1 cellular context compared by ENCODE assay signal in the genomic region with DNA sequence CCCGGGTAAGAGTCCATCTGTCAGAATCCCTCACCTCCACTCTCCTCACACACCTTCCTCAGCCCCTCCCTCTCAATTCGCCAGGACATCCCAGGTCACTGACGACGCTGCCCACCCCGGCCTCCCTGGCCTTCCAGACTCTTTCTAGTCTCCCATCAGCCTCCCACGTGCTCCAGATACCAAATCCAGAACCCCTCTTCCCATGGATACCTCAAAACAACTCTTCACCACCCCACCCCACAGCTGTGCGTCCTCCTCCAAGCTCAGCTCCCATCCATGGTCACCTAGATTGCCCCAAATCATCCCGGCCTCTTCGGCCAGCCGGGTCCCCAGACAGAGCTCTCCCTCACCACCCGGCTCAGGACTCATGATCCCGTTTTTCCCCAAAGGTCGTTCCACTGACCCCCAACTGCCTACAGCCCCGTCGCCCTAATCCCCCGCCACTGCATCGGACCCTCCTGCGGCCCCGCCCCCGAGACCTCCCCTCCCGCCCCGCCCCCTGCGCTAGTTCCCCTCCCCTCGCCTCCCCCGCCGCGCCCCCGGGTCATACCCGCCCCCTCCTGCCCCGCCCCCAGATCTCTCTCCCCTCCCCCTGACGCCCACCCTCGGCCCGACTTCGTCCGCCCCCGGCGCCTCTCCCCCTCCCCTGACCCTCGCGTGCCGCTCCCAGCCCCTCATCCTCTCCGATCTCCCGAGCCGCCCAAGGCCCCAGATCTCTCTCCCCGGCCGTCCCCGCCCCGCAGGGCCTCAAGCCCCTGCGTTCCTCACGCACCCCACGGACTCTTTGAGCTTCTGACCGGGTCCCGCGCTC.
TF ChIP-seq lines count a peak whose summit lies in the region.

No MANE protein-coding gene starts in this region.

TF ChIP-seq in HepG2, 621 proteins besides CTCF, POLR2A, EP300 and RAD21 (continued from another document and continues in another):
- TF ChIP-seq, protein P1, sequence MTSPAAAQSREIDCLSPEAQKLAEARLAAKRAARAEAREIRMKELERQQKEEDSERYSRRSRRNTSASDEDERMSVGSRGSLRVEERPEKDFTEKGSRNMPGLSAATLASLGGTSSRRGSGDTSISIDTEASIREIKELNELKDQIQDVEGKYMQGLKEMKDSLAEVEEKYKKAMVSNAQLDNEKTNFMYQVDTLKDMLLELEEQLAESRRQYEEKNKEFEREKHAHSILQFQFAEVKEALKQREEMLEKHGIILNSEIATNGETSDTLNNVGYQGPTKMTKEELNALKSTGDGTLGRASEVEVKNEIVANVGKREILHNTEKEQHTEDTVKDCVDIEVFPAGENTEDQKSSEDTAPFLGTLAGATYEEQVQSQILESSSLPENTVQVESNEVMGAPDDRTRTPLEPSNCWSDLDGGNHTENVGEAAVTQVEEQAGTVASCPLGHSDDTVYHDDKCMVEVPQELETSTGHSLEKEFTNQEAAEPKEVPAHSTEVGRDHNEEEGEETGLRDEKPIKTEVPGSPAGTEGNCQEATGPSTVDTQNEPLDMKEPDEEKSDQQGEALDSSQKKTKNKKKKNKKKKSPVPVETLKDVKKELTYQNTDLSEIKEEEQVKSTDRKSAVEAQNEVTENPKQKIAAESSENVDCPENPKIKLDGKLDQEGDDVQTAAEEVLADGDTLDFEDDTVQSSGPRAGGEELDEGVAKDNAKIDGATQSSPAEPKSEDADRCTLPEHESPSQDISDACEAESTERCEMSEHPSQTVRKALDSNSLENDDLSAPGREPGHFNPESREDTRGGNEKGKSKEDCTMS (CRISPR knock-in tag; conservative IDR thresholded peaks at IDR 0.05): no peak
- TF ChIP-seq HNF4G (IDR thresholded peaks at IDR 0.05; ENCODE audit: borderline replicate concordance, low read depth, low read length) (no peak), HNF4G (CRISPR knock-in tag; IDR thresholded peaks at IDR 0.05; ENCODE audit: borderline replicate concordance, low read depth) (no peak), ZNF546 (CRISPR knock-in tag; conservative IDR thresholded peaks at IDR 0.05) (no peak), ZNF350 (CRISPR knock-in tag; IDR thresholded peaks at IDR 0.05; ENCODE audit: borderline replicate concordance, low read depth) (no peak), BRCA1 (CRISPR knock-in tag; IDR thresholded peaks at IDR 0.05) (no peak), PHF8 (CRISPR knock-in tag; IDR thresholded peaks at IDR 0.05) (peak; percentile 66), ZNF460 (CRISPR knock-in tag; IDR thresholded peaks at IDR 0.05; ENCODE audit: borderline replicate concordance) (no peak), KMT2B (CRISPR knock-in tag; IDR thresholded peaks at IDR 0.05) (0 out of 2 replicates have a peak, but pooled peaks have one; percentile 7), ZNF660 (CRISPR knock-in tag; IDR thresholded peaks at IDR 0.05; ENCODE audit: borderline replicate concordance, low read depth) (no peak), ZNF205 (CRISPR knock-in tag; IDR thresholded peaks at IDR 0.05) (no peak), PRMT3 (CRISPR knock-in tag; IDR thresholded peaks at IDR 0.05; ENCODE audit: borderline replicate concordance, low read depth) (no peak), HES4 (CRISPR knock-in tag; IDR thresholded peaks at IDR 0.05; ENCODE audit: borderline replicate concordance) (no peak), ZNF883 (CRISPR knock-in tag; IDR thresholded peaks at IDR 0.05; ENCODE audit: not compliant biosample characterization) (no peak), ZNF569 (CRISPR knock-in tag; IDR thresholded peaks at IDR 0.05; ENCODE audit: borderline replicate concordance) (no peak), FLYWCH1 (CRISPR knock-in tag; IDR thresholded peaks at IDR 0.05) (no peak), ZNF484 (CRISPR knock-in tag; IDR thresholded peaks at IDR 0.05; ENCODE audit: borderline replicate concordance, low read depth) (no peak), RFX3 (CRISPR knock-in tag; IDR thresholded peaks at IDR 0.05) (no peak), ZNF607 (CRISPR knock-in tag; IDR thresholded peaks at IDR 0.05; ENCODE audit: borderline replicate concordance) (0 out of 2 replicates have a peak, but pooled peaks have one; percentile 5), HMG20B (CRISPR knock-in tag; conservative IDR thresholded peaks at IDR 0.05) (no peak), ZNF816 (CRISPR knock-in tag; IDR thresholded peaks at IDR 0.05; ENCODE audit: borderline replicate concordance) (no peak), ZSCAN30 (CRISPR knock-in tag; IDR thresholded peaks at IDR 0.05) (no peak), ARNT (IDR thresholded peaks at IDR 0.05) (no peak), ZNF501 (CRISPR knock-in tag; IDR thresholded peaks at IDR 0.05) (no peak; the same call in 1 of the 2 replicates), XRCC5 (optimal IDR thresholded peaks at IDR 0.05; ENCODE audit: low read length) (no peak), ZFYVE20 (CRISPR knock-in tag; IDR thresholded peaks at IDR 0.05; ENCODE audit: borderline replicate concordance, low read depth) (no peak), SMAD9 (CRISPR knock-in tag; IDR thresholded peaks at IDR 0.05) (no peak), ZKSCAN1 (IDR thresholded peaks at IDR 0.05; ENCODE audit: low read length) (no peak), HMG20A (CRISPR knock-in tag; IDR thresholded peaks at IDR 0.05; ENCODE audit: borderline replicate concordance) (no peak), ZSCAN25 (CRISPR knock-in tag; IDR thresholded peaks at IDR 0.05) (0 out of 2 replicates have a peak, but pooled peaks have one; percentile 13), MTA3 (CRISPR knock-in tag; IDR thresholded peaks at IDR 0.05) (no peak), NCOR1 (IDR thresholded peaks at IDR 0.05; ENCODE audit: borderline replicate concordance, low read length) (no peak; the same call in 1 of the 2 replicates), TAF1 (CRISPR knock-in tag; IDR thresholded peaks at IDR 0.05) (no peak), TCF12 (IDR thresholded peaks at IDR 0.05) (no peak), TCF12 (CRISPR knock-in tag; IDR thresholded peaks at IDR 0.05) (no peak), FIP1L1 (IDR thresholded peaks at IDR 0.05; ENCODE audit: borderline replicate concordance, insufficient read depth, low read depth, low read length) (no peak), FOXJ3 (CRISPR knock-in tag; IDR thresholded peaks at IDR 0.05; ENCODE audit: borderline replicate concordance) (no peak), ZNF879 (CRISPR knock-in tag; IDR thresholded peaks at IDR 0.05) (no peak), GATAD1 (CRISPR knock-in tag; IDR thresholded peaks at IDR 0.05) (no peak), ZNF232 (CRISPR knock-in tag; IDR thresholded peaks at IDR 0.05; ENCODE audit: borderline replicate concordance) (no peak), ZFP41 (CRISPR knock-in tag; IDR thresholded peaks at IDR 0.05; ENCODE audit: borderline replicate concordance) (no peak)
- TF ChIP-seq, protein P2, sequence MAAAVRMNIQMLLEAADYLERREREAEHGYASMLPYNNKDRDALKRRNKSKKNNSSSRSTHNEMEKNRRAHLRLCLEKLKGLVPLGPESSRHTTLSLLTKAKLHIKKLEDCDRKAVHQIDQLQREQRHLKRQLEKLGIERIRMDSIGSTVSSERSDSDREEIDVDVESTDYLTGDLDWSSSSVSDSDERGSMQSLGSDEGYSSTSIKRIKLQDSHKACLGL (CRISPR knock-in tag; IDR thresholded peaks at IDR 0.05): no peak
- TF ChIP-seq, protein P3, sequence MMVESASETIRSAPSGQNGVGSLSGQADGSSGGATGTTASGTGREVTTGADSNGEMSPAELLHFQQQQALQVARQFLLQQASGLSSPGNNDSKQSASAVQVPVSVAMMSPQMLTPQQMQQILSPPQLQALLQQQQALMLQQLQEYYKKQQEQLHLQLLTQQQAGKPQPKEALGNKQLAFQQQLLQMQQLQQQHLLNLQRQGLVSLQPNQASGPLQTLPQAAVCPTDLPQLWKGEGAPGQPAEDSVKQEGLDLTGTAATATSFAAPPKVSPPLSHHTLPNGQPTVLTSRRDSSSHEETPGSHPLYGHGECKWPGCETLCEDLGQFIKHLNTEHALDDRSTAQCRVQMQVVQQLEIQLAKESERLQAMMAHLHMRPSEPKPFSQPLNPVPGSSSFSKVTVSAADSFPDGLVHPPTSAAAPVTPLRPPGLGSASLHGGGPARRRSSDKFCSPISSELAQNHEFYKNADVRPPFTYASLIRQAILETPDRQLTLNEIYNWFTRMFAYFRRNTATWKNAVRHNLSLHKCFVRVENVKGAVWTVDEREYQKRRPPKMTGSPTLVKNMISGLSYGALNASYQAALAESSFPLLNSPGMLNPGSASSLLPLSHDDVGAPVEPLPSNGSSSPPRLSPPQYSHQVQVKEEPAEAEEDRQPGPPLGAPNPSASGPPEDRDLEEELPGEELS (CRISPR knock-in tag; IDR thresholded peaks at IDR 0.05): no peak
- TF ChIP-seq, protein P4, sequence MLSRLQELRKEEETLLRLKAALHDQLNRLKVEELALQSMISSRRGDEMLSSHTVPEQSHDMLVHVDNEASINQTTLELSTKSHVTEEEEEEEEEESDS (CRISPR knock-in tag; IDR thresholded peaks at IDR 0.05; ENCODE audit: borderline replicate concordance): no peak
- TF ChIP-seq, protein P5, sequence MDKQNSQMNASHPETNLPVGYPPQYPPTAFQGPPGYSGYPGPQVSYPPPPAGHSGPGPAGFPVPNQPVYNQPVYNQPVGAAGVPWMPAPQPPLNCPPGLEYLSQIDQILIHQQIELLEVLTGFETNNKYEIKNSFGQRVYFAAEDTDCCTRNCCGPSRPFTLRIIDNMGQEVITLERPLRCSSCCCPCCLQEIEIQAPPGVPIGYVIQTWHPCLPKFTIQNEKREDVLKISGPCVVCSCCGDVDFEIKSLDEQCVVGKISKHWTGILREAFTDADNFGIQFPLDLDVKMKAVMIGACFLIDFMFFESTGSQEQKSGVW (CRISPR knock-in tag; IDR thresholded peaks at IDR 0.05; ENCODE audit: borderline replicate concordance): no peak
- TF ChIP-seq, protein P6, sequence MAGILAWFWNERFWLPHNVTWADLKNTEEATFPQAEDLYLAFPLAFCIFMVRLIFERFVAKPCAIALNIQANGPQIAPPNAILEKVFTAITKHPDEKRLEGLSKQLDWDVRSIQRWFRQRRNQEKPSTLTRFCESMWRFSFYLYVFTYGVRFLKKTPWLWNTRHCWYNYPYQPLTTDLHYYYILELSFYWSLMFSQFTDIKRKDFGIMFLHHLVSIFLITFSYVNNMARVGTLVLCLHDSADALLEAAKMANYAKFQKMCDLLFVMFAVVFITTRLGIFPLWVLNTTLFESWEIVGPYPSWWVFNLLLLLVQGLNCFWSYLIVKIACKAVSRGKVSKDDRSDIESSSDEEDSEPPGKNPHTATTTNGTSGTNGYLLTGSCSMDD (CRISPR knock-in tag; IDR thresholded peaks at IDR 0.05): no peak
- TF ChIP-seq, protein P7, sequence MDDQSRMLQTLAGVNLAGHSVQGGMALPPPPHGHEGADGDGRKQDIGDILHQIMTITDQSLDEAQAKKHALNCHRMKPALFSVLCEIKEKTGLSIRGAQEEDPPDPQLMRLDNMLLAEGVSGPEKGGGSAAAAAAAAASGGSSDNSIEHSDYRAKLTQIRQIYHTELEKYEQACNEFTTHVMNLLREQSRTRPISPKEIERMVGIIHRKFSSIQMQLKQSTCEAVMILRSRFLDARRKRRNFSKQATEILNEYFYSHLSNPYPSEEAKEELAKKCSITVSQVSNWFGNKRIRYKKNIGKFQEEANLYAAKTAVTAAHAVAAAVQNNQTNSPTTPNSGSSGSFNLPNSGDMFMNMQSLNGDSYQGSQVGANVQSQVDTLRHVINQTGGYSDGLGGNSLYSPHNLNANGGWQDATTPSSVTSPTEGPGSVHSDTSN (CRISPR knock-in tag; IDR thresholded peaks at IDR 0.05; ENCODE audit: borderline replicate concordance): no peak
- TF ChIP-seq, protein P8, sequence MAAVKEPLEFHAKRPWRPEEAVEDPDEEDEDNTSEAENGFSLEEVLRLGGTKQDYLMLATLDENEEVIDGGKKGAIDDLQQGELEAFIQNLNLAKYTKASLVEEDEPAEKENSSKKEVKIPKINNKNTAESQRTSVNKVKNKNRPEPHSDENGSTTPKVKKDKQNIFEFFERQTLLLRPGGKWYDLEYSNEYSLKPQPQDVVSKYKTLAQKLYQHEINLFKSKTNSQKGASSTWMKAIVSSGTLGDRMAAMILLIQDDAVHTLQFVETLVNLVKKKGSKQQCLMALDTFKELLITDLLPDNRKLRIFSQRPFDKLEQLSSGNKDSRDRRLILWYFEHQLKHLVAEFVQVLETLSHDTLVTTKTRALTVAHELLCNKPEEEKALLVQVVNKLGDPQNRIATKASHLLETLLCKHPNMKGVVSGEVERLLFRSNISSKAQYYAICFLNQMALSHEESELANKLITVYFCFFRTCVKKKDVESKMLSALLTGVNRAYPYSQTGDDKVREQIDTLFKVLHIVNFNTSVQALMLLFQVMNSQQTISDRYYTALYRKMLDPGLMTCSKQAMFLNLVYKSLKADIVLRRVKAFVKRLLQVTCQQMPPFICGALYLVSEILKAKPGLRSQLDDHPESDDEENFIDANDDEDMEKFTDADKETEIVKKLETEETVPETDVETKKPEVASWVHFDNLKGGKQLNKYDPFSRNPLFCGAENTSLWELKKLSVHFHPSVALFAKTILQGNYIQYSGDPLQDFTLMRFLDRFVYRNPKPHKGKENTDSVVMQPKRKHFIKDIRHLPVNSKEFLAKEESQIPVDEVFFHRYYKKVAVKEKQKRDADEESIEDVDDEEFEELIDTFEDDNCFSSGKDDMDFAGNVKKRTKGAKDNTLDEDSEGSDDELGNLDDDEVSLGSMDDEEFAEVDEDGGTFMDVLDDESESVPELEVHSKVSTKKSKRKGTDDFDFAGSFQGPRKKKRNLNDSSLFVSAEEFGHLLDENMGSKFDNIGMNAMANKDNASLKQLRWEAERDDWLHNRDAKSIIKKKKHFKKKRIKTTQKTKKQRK (IDR thresholded peaks at IDR 0.05; ENCODE audit: low read length): no peak
- TF ChIP-seq, protein P9, sequence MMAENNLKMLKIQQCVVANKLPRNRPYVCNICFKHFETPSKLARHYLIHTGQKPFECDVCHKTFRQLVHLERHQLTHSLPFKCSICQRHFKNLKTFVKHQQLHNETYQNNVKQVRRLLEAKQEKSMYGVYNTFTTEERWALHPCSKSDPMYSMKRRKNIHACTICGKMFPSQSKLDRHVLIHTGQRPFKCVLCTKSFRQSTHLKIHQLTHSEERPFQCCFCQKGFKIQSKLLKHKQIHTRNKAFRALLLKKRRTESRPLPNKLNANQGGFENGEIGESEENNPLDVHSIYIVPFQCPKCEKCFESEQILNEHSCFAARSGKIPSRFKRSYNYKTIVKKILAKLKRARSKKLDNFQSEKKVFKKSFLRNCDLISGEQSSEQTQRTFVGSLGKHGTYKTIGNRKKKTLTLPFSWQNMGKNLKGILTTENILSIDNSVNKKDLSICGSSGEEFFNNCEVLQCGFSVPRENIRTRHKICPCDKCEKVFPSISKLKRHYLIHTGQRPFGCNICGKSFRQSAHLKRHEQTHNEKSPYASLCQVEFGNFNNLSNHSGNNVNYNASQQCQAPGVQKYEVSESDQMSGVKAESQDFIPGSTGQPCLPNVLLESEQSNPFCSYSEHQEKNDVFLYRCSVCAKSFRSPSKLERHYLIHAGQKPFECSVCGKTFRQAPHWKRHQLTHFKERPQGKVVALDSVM (CRISPR knock-in tag; IDR thresholded peaks at IDR 0.05): no peak
- TF ChIP-seq, protein P10, sequence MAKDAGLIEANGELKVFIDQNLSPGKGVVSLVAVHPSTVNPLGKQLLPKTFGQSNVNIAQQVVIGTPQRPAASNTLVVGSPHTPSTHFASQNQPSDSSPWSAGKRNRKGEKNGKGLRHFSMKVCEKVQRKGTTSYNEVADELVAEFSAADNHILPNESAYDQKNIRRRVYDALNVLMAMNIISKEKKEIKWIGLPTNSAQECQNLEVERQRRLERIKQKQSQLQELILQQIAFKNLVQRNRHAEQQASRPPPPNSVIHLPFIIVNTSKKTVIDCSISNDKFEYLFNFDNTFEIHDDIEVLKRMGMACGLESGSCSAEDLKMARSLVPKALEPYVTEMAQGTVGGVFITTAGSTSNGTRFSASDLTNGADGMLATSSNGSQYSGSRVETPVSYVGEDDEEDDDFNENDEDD (CRISPR knock-in tag; IDR thresholded peaks at IDR 0.05; ENCODE audit: borderline replicate concordance): no peak
- TF ChIP-seq, protein P11, sequence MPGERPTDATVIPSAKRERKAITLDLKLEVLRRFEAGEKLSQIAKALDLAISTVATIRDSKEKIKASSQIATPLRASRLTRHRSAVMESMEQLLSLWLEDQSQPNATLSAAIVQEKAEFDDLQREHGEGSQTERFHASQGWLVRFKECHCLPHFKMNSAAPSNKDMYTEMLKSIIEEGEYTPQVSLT (CRISPR knock-in tag; IDR thresholded peaks at IDR 0.05; ENCODE audit: borderline replicate concordance, low read depth): no peak
